Comparison of ENCODE assay signal across 13 cellular contexts in the genomic region with DNA sequence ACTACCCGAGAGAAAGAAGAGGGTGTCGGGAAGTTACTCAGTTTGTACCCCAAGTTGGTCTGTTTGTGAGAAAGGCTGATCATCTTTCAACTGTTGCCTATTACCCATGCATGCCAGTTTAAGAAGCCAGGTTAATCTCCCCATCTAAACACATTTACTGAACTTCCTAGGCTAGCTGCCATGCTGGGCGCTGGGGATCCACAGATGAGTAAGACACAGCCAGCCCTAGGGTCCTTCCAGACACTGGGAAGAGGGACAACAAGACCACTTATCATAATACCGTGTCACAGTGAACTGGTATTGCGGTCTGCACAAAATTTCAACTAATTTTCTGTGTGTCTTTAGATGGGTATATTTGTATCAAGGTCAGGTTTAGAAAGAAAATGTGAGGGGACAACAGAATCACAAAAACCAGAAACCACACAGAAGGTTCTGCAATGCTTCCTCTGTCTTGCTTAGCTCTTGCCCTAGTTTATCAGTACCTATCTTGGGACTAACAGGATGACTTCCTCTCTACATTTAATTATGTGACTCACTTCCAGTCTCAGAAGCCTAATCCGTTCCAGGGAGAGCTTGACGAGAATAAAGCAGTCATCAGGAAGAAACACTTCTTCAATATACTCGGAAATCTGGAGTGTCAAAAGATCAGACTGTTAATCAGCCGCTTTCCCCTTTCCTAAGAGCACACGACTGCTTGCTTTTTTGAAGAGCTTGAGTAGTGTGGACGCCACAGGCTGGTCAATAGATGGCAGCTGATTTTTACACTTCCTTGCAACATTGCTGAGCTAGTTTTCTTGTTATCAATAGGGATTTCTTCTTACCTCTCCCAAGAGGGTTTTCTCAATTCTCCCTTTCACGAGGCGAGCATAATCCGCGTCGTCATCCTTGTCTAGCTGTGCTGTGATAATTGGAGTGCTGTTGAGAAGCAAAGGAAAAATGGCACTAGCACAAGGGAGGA. TPM values are rescaled to one million over a fixed set of nuclear protein-coding genes. Genes with fewer than 3 reads are reported as not detected.
DNase-seq lines count a peak whose midpoint lies in the region; ATAC-seq and TF ChIP-seq lines count a peak whose summit lies in the region.
"Had no signal": no experiment of that assay in that cellular context is flagged by ENCODE, and none has a peak within 500 bp of the region (broad histone marks: within the 10 kb centered on the region; RNA-seq: fewer than 3 reads in every experiment).

No MANE protein-coding gene starts in this region.

- H4K20me1 ChIP-seq in neural cell (ENCODE audit: insufficient read depth): no peaks in the 10 kb centered on the region

- ATAC-seq in GM19397 (IDR thresholded peaks at IDR 0.05; ENCODE audit: unreplicated experiment): no peak
- ATAC-seq: body of pancreas, T-helper 17 cell had no signal

- TF ChIP-seq CTCF in BE2C (IDR thresholded peaks at IDR 0.05; ENCODE audit: low read depth, low read length) (no peak), brain microvascular endothelial cell (IDR thresholded peaks at IDR 0.05; ENCODE audit: low read depth, low read length, missing control alignments) (no peak), neural cell (IDR thresholded peaks at IDR 0.05; ENCODE audit: poor library complexity, severe bottlenecking) (no peak)

- H3K4me1 ChIP-seq in BE2C: peaks cover 10% of the 10 kb centered on the region

- H3K27ac ChIP-seq in brain microvascular endothelial cell (no peak overlapping the region), neural cell (ENCODE audit: low read length) (peak overlapping the region; percentile 86)
- H3K27ac ChIP-seq: body of pancreas had no signal

- TF ChIP-seq EP300 in neural cell (conservative IDR thresholded peaks at IDR 0.05; ENCODE audit: poor library complexity, severe bottlenecking): peak; percentile 55

- no peak overlapping the region for H2AFZ ChIP-seq in neural cell (ENCODE audit: low read depth, low read length)

- in situ Hi-C loops in brain microvascular endothelial cell (cut with HindIII; ENCODE audit: low pct_ligation_motif_present, low sequenced_read_pairs): no loop called here

- H3K4me2 ChIP-seq in neural cell (ENCODE audit: low read length): peak overlapping the region; percentile 54

- H3F3A ChIP-seq in neural cell (ENCODE audit: insufficient read depth, low read length, poor library complexity, severe bottlenecking): no peaks in the 10 kb centered on the region

- H3K27me3 ChIP-seq in BE2C (no peaks in the 10 kb centered on the region), brain microvascular endothelial cell (replicated peaks) (no peaks in the 10 kb centered on the region), neural cell (ENCODE audit: insufficient read depth, low read depth, low read length) (no peaks in the 10 kb centered on the region)
- H3K27me3 ChIP-seq: body of pancreas had no signal

- TF ChIP-seq RAD21 in neural cell (conservative IDR thresholded peaks at IDR 0.05): peak; percentile 59

- peak overlapping the region; percentile 49 for H3K9ac ChIP-seq in neural cell (ENCODE audit: low read length)

- H3K9me3 ChIP-seq in BE2C (no peaks in the 10 kb centered on the region), neural cell (ENCODE audit: low read length) (no peaks in the 10 kb centered on the region)
- H3K9me3 ChIP-seq: body of pancreas had no signal

- peak; percentile 15 for DNase-seq in BE2C
- DNase-seq in Kasumi-1 (lab: John Stamatoyannopoulos, UW): peak; percentile 79 to 83
- DNase-seq in brain microvascular endothelial cell: peak; percentile 18
- DNase-seq in ecto neural progenitor cell (ENCODE audit: low spot score): no peak
- no peak for DNase-seq in iPS-NIHi7 (ENCODE audit: extremely low spot score)
- DNase-seq in stimulated activated CD4-positive, alpha-beta T cell treated with anti-CD3 and anti-CD28 coated beads, Interleukin-1b, Interleukin-23, amount 100 ng/mL, for 48 hours: no peak
- DNase-seq: body of pancreas; naive B cell; NCI-H524 treated with DMSO at 0.1 percent for 48 hours; stimulated activated CD4-positive, alpha-beta T cell treated with anti-CD3 and anti-CD28 coated beads, Interleukin-4, amount 100 ng/mL, for 1 hour; T-helper 17 cell had no signal

- H3K9me2 ChIP-seq in neural cell (ENCODE audit: insufficient read depth, low read length): no peaks in the 10 kb centered on the region

- no peaks in the 10 kb centered on the region for H3K79me2 ChIP-seq in neural cell (replicated peaks; ENCODE audit: insufficient read depth, low read length)

- H3K4me3 ChIP-seq in BE2C (ENCODE audit: low read depth, low read length): no peak overlapping the region
- no peak overlapping the region for H3K4me3 ChIP-seq in brain microvascular endothelial cell (ENCODE audit: low read depth, low read length)
- H3K4me3 ChIP-seq in neural cell (ENCODE audit: low read length): peak overlapping the region; percentile 39
- H3K4me3 ChIP-seq: body of pancreas had no signal

- H3K36me3 ChIP-seq in BE2C (peaks cover 91% of the 10 kb centered on the region), brain microvascular endothelial cell (replicated peaks) (peaks cover 87% of the 10 kb centered on the region), neural cell (ENCODE audit: insufficient read depth, low read length) (peaks cover 8% of the 10 kb centered on the region)

TF ChIP-seq in neural cell, 6 proteins besides CTCF, POLR2A, EP300 and RAD21:
- TF ChIP-seq POLR2AphosphoS5 (IDR thresholded peaks at IDR 0.05): peak; percentile 50
- TF ChIP-seq REST (IDR thresholded peaks at IDR 0.05; ENCODE audit: borderline replicate concordance): peak; percentile 30
- TF ChIP-seq SMC3 (conservative IDR thresholded peaks at IDR 0.05; ENCODE audit: poor library complexity): peak; percentile 60
- no peak for TF ChIP-seq EZH2 (IDR thresholded peaks at IDR 0.05; ENCODE audit: borderline replicate concordance, insufficient read depth, low read length, poor library complexity, severe bottlenecking)
- no peak for TF ChIP-seq TAF1 (IDR thresholded peaks at IDR 0.05; ENCODE audit: low read depth)
- no peak for TF ChIP-seq MXI1 (conservative IDR thresholded peaks at IDR 0.05; ENCODE audit: poor library complexity, severe bottlenecking)

RNA-seq across cellular contexts. Expression of gene POLR3A, which starts 45.7 kb away (rescaled TPM):
- polyA plus RNA-seq in BE2C (2012; ENCODE audit: insufficient read depth, insufficient read length, low read depth): 36.8 TPM
- 12.7 and 15.6 TPM in 2 replicates for polyA plus RNA-seq in neural cell
- polyA minus RNA-seq in neural cell: 49.4 and 53.7 TPM in 2 replicates

RNA-seq across cellular contexts. Expression of gene RPS24, which starts 50.0 kb away (rescaled TPM):
- polyA plus RNA-seq in BE2C (2012; ENCODE audit: insufficient read depth, insufficient read length, low read depth): 2,087 TPM
- polyA plus RNA-seq in neural cell: 2,402 and 2,734 TPM in 2 replicates
- polyA minus RNA-seq in neural cell: 820 and 978 TPM in 2 replicates

RNA-seq across cellular contexts. Expression of gene DLG5, which starts 57.1 kb away (rescaled TPM):
- 78.4 TPM for polyA plus RNA-seq in BE2C (2012; ENCODE audit: insufficient read depth, insufficient read length, low read depth)
- 72.9 and 84.0 TPM in 2 replicates for polyA plus RNA-seq in neural cell
- polyA minus RNA-seq in neural cell: 103 and 105 TPM in 2 replicates

Comparison
In these comparisons a context has a peak if more than half of its experiments do, and no peak if none do; other contexts are left out.
1. DNase-seq: peak in BE2C (single experiment), Kasumi-1 (2 of 2) and brain microvascular endothelial cell (single experiment); none in ecto neural progenitor cell (single experiment), iPS-NIHi7 (single experiment) and stimulated activated CD4-positive, alpha-beta T cell treated with anti-CD3 and anti-CD28 coated beads, Interleukin-1b, Interleukin-23, amount 100 ng/mL, for 48 hours (single experiment).